11 cellular contexts compared by ENCODE assay signal in genomic region chr3:149764302-149764701, GRCh38. TPM values are rescaled to one million over a fixed set of nuclear protein-coding genes. Genes with fewer than 3 reads are reported as not detected.
"Had no signal": no experiment of that assay in that cellular context is flagged by ENCODE, and none has a peak within 500 bp of the region (broad histone marks: within the 10 kb centered on the region; RNA-seq: fewer than 3 reads in every experiment).

No MANE protein-coding gene starts in this region.

- H3K27ac ChIP-seq: HL-60, KMS-11 had no signal

- H3K4me1 ChIP-seq: HAP-1 had no signal

- DNase-seq: GOT3, H7, HFFc6, IMR-90, KBM-7 had no signal

- ATAC-seq: HCT116 had no signal

- H3K27ac Mint-ChIP-seq: HFFc6 had no signal

- H3K36me3 ChIP-seq: HAP-1 had no signal

- H3K4me3 ChIP-seq: HAP-1 had no signal

- H3K9ac ChIP-seq: KMS-11 had no signal

- H3K9me3 Mint-ChIP-seq: HFFc6 had no signal

- H3K4me2 ChIP-seq: KMS-11 had no signal

- H3K9me3 ChIP-seq: HAP-1 had no signal

- H3K4me3 Mint-ChIP-seq: HFFc6 had no signal

RNA-seq across cellular contexts. Expression of gene ANKUB1, which starts 28.1 kb away (rescaled TPM):
- total RNA-seq: H4, H7, HFFc6, HT1080, IMR-90 had no signal
- polyA plus RNA-seq: IMR-90 had no signal
